ENCODE assay signal across 1 cellular context in the genomic region with DNA sequence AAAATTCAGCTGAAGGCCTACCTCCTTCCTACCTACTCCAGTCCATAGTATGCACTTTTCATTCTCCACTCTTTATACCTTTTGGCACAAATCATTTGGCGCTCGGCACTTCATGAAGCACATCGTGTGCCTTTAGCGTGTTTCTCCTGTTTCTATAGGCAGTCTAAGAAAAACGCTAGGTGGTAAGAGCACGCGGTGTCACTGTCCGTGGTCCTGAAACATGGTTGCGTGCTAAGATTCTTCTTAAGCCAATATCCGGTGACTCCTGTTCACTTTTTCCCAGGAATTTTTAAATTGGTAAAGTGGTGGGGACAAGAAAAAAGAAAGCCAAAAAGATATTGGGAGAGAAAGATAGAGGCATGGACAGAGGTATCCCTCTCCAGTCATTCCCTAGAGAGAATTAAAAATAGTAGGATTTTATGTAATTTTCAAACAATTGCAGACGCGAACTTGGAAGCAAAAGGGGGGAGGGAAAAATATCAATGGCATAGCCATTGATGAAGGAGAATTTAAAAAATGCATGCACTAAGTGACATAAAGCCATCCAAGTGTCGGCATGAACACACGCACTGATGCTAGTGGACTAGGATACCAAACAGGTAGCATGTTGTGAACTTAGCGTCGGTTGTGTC.
TF ChIP-seq lines count a peak whose summit lies in the region.

No MANE protein-coding gene starts in this region.

TF ChIP-seq in HepG2, 621 proteins besides CTCF, POLR2A, EP300 and RAD21 (continued from another document and continues in another):
- TF ChIP-seq, protein P1, sequence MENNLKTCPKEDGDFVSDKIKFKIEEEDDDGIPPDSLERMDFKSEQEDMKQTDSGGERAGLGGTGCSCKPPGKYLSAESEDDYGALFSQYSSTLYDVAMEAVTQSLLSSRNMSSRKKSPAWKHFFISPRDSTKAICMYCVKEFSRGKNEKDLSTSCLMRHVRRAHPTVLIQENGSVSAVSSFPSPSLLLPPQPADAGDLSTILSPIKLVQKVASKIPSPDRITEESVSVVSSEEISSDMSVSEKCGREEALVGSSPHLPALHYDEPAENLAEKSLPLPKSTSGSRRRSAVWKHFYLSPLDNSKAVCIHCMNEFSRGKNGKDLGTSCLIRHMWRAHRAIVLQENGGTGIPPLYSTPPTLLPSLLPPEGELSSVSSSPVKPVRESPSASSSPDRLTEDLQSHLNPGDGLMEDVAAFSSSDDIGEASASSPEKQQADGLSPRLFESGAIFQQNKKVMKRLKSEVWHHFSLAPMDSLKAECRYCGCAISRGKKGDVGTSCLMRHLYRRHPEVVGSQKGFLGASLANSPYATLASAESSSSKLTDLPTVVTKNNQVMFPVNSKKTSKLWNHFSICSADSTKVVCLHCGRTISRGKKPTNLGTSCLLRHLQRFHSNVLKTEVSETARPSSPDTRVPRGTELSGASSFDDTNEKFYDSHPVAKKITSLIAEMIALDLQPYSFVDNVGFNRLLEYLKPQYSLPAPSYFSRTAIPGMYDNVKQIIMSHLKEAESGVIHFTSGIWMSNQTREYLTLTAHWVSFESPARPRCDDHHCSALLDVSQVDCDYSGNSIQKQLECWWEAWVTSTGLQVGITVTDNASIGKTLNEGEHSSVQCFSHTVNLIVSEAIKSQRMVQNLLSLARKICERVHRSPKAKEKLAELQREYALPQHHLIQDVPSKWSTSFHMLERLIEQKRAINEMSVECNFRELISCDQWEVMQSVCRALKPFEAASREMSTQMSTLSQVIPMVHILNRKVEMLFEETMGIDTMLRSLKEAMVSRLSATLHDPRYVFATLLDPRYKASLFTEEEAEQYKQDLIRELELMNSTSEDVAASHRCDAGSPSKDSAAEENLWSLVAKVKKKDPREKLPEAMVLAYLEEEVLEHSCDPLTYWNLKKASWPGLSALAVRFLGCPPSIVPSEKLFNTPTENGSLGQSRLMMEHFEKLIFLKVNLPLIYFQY (CRISPR knock-in tag; IDR thresholded peaks at IDR 0.05; ENCODE audit: borderline replicate concordance): 0 out of 2 replicates have a peak, but pooled peaks have one; percentile 23
- TF ChIP-seq, protein P2, sequence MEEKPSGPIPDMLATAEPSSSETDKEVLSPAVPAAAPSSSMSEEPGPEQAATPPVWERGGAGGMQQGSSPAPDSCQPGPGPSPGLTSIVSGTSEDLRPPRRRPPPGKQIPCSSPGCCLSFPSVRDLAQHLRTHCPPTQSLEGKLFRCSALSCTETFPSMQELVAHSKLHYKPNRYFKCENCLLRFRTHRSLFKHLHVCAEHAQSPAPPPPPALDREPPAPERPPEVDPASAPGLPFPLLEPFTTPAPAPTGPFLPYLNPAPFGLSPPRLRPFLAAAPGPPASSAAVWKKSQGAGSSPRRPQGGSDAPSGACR (CRISPR knock-in tag; IDR thresholded peaks at IDR 0.05): 0 out of 2 replicates have a peak, but pooled peaks have one; percentile 17
- TF ChIP-seq HNF4A (CRISPR knock-in tag; IDR thresholded peaks at IDR 0.05) (no peak), ZNF331 (CRISPR knock-in tag; IDR thresholded peaks at IDR 0.05) (peak; percentile 91), ZC3H13 (CRISPR knock-in tag; IDR thresholded peaks at IDR 0.05) (no peak), ZFP37 (CRISPR knock-in tag; IDR thresholded peaks at IDR 0.05; ENCODE audit: borderline replicate concordance) (peak; percentile 86; the same call in 1 of the 2 replicates), ARNT2 (CRISPR knock-in tag; IDR thresholded peaks at IDR 0.05; ENCODE audit: low read depth) (0 out of 2 replicates have a peak, but pooled peaks have one; percentile 36), AFF4 (CRISPR knock-in tag; IDR thresholded peaks at IDR 0.05) (no peak), ZNF704 (CRISPR knock-in tag; IDR thresholded peaks at IDR 0.05; ENCODE audit: borderline replicate concordance) (no peak), DR1 (CRISPR knock-in tag; IDR thresholded peaks at IDR 0.05) (no peak), ZBTB20 (CRISPR knock-in tag; IDR thresholded peaks at IDR 0.05; ENCODE audit: borderline replicate concordance, low read depth) (peak; percentile 73; the same call in 1 of the 2 replicates), KDM2A (CRISPR knock-in tag; IDR thresholded peaks at IDR 0.05; ENCODE audit: borderline replicate concordance, low read depth) (peak; percentile 42; the same call in 1 of the 2 replicates), TEAD3 (CRISPR knock-in tag; optimal IDR thresholded peaks at IDR 0.05; ENCODE audit: borderline replicate concordance) (peak; percentile 52), ZFY (CRISPR knock-in tag; IDR thresholded peaks at IDR 0.05) (no peak), ZNF746 (CRISPR knock-in tag; IDR thresholded peaks at IDR 0.05) (no peak), ZMYM3 (CRISPR knock-in tag; IDR thresholded peaks at IDR 0.05) (no peak), SP1 (IDR thresholded peaks at IDR 0.05) (no peak), SP1 (CRISPR knock-in tag; IDR thresholded peaks at IDR 0.05) (no peak), ZMYM2 (CRISPR knock-in tag; IDR thresholded peaks at IDR 0.05) (no peak), ZNF644 (CRISPR knock-in tag; IDR thresholded peaks at IDR 0.05; ENCODE audit: low read depth) (peak; percentile 69; the same call in 1 of the 2 replicates), CCAR2 (optimal IDR thresholded peaks at IDR 0.05; ENCODE audit: low read depth, low read length) (no peak), XBP1 (CRISPR knock-in tag; IDR thresholded peaks at IDR 0.05) (0 out of 2 replicates have a peak, but pooled peaks have one; percentile 77), MYC (CRISPR knock-in tag; IDR thresholded peaks at IDR 0.05; ENCODE audit: borderline replicate concordance) (0 out of 2 replicates have a peak, but pooled peaks have one; percentile 37), IRF2 (CRISPR knock-in tag; IDR thresholded peaks at IDR 0.05) (peak; percentile 82; the same call in 1 of the 2 replicates), ARNTL (CRISPR knock-in tag; IDR thresholded peaks at IDR 0.05) (0 out of 2 replicates have a peak, but pooled peaks have one; percentile 41), ZNF781 (CRISPR knock-in tag; IDR thresholded peaks at IDR 0.05; ENCODE audit: borderline replicate concordance, not compliant biosample characterization) (peak; percentile 70), HDAC2 (CRISPR knock-in tag; IDR thresholded peaks at IDR 0.05) (peak; percentile 78), ELF3 (CRISPR knock-in tag; IDR thresholded peaks at IDR 0.05) (peak; percentile 63), SCMH1 (CRISPR knock-in tag; IDR thresholded peaks at IDR 0.05; ENCODE audit: borderline replicate concordance) (no peak), TCF7 (IDR thresholded peaks at IDR 0.05; ENCODE audit: low read depth) (no peak), ZNF75D (CRISPR knock-in tag; IDR thresholded peaks at IDR 0.05; ENCODE audit: borderline replicate concordance) (peak; percentile 46; the same call in 1 of the 2 replicates), KDM1A (CRISPR knock-in tag; IDR thresholded peaks at IDR 0.05) (no peak), TEAD2 (CRISPR knock-in tag; IDR thresholded peaks at IDR 0.05) (0 out of 2 replicates have a peak, but pooled peaks have one; percentile 86), SMC3 (IDR thresholded peaks at IDR 0.05; ENCODE audit: low read length) (no peak), ZNF263 (CRISPR knock-in tag; IDR thresholded peaks at IDR 0.05) (peak; percentile 60; the same call in 1 of the 2 replicates), ZNF709 (CRISPR knock-in tag; IDR thresholded peaks at IDR 0.05) (peak; percentile 85; the same call in 1 of the 2 replicates), ZNF780A (CRISPR knock-in tag; IDR thresholded peaks at IDR 0.05) (0 out of 2 replicates have a peak, but pooled peaks have one; percentile 71), GABPA (IDR thresholded peaks at IDR 0.05; ENCODE audit: low read depth, low read length) (no peak), GABPA (CRISPR knock-in tag; IDR thresholded peaks at IDR 0.05; ENCODE audit: low read depth) (peak; percentile 60), MTA1 (CRISPR knock-in tag; IDR thresholded peaks at IDR 0.05; ENCODE audit: borderline replicate concordance) (no peak), KLF13 (CRISPR knock-in tag; IDR thresholded peaks at IDR 0.05) (no peak), PTBP1 (IDR thresholded peaks at IDR 0.05; ENCODE audit: low read depth, low read length, poor library complexity, severe bottlenecking) (no peak)
- TF ChIP-seq, protein P3, sequence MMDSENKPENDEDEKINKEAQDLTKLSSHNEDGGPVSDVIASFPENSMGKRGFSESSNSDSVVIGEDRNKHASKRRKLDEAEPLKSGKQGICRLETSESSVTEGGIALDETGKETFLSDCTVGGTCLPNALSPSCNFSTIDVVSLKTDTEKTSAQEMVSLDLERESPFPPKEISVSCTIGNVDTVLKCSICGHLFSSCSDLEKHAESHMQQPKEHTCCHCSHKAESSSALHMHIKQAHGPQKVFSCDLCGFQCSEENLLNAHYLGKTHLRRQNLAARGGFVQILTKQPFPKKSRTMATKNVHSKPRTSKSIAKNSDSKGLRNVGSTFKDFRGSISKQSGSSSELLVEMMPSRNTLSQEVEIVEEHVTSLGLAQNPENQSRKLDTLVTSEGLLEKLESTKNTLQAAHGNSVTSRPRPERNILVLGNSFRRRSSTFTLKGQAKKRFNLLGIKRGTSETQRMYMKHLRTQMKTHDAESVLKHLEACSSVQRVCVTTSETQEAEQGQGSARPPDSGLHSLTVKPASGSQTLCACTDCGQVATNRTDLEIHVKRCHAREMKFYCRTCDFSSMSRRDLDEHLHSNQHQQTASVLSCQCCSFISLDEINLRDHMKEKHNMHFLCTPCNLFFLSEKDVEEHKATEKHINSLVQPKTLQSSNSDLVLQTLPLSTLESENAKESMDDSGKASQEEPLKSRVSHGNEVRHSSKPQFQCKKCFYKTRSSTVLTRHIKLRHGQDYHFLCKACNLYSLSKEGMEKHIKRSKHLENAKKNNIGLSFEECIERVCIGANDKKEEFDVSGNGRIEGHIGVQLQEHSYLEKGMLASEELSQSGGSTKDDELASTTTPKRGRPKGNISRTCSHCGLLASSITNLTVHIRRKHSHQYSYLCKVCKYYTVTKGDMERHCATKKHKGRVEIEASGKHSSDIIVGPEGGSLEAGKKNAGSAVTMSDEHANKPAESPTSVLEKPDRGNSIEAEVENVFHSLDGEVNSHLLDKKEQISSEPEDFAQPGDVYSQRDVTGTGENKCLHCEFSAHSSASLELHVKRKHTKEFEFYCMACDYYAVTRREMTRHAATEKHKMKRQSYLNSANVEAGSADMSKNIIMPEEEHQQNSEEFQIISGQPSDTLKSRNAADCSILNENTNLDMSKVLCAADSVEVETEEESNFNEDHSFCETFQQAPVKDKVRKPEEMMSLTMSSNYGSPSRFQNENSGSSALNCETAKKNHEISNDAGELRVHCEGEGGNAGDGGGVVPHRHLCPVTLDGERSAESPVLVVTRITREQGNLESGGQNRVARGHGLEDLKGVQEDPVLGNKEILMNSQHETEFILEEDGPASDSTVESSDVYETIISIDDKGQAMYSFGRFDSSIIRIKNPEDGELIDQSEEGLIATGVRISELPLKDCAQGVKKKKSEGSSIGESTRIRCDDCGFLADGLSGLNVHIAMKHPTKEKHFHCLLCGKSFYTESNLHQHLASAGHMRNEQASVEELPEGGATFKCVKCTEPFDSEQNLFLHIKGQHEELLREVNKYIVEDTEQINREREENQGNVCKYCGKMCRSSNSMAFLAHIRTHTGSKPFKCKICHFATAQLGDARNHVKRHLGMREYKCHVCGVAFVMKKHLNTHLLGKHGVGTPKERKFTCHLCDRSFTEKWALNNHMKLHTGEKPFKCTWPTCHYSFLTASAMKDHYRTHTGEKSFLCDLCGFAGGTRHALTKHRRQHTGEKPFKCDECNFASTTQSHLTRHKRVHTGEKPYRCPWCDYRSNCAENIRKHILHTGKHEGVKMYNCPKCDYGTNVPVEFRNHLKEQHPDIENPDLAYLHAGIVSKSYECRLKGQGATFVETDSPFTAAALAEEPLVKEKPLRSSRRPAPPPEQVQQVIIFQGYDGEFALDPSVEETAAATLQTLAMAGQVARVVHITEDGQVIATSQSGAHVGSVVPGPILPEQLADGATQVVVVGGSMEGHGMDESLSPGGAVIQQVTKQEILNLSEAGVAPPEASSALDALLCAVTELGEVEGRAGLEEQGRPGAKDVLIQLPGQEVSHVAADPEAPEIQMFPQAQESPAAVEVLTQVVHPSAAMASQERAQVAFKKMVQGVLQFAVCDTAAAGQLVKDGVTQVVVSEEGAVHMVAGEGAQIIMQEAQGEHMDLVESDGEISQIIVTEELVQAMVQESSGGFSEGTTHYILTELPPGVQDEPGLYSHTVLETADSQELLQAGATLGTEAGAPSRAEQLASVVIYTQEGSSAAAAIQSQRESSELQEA (CRISPR knock-in tag; IDR thresholded peaks at IDR 0.05; ENCODE audit: not compliant biosample characterization): no peak
- TF ChIP-seq, protein P4, sequence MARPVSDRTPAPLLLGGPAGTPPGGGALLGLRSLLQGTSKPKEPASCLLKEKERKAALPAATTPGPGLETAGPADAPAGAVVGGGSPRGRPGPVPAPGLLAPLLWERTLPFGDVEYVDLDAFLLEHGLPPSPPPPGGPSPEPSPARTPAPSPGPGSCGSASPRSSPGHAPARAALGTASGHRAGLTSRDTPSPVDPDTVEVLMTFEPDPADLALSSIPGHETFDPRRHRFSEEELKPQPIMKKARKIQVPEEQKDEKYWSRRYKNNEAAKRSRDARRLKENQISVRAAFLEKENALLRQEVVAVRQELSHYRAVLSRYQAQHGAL (CRISPR knock-in tag; IDR thresholded peaks at IDR 0.05; ENCODE audit: not compliant biosample characterization): no peak
